Comparison of ENCODE assay signal across 23 cellular contexts in genomic region chr21:44999972-45000636, GRCh38.
A peak's percentile ranks its signal among the peaks of the same experiment; 100 is the strongest.
DNase-seq lines count a peak whose midpoint lies in the region; ATAC-seq, FAIRE-seq and TF ChIP-seq lines count a peak whose summit lies in the region.
"Had no signal": no experiment of that assay in that cellular context is flagged by ENCODE, and none has a peak within 500 bp of the region (broad histone marks: within the 10 kb centered on the region; RNA-seq: fewer than 3 reads in every experiment).

No MANE protein-coding gene starts in this region.

- no peak overlapping the region for H3K4me3 ChIP-seq in mammary epithelial cell (replicated peaks in 1 of 3; ENCODE audit: insufficient read depth in 1 of 3, low read depth in 2 of 3, low read length in 3 of 3)
- no peak overlapping the region for H3K4me3 ChIP-seq in kidney (ENCODE audit: low read length in 2 of 2)
- H3K4me3 ChIP-seq in suprapubic skin = peak overlapping the region; percentile 34
- H3K4me3 ChIP-seq: body of pancreas, colonic mucosa, HAP-1, left lung, right lobe of liver, upper lobe of left lung had no signal

- DNase-seq in H9 (no peak), mammary epithelial cell (peak; percentile 26), kidney (peak; percentile 74), suprapubic skin (ENCODE audit: low spot score in 2 of 2) (peak in 1 of 2 donors; percentile 75), NCI-H748 treated with DMSO at 0.1 percent for 48 hours (lab: John Stamatoyannopoulos, UW) (no peak), HuH-7 (ENCODE audit: low spot score) (no peak)
- DNase-seq: activated CD4-positive, alpha-beta T cell treated with anti-CD3 and anti-CD28 coated beads for 48 hours; activated naive CD8-positive, alpha-beta T cell treated with anti-CD3 and anti-CD28 coated beads, Interleukin-2, amount 10 ng/mL, durations not matched to agents 7 days and 5 days; Caco-2; colonic mucosa; endodermal cell; NCI-H510A treated with DMSO at 0.1 percent for 48 hours; SHP77 treated with DMSO at 0.1 percent for 48 hours; stimulated activated naive B cell treated with anti-CD40 and anti-IgM and Interleukin-4, amounts not matched to agents 10 μg/mL and 1 μg/mL and 100 μg/mL, for 72 hours; T-helper 1 cell had no signal

- H3K4me2 ChIP-seq in H9 (ENCODE audit: insufficient read depth, insufficient read length, low read length) = no peak overlapping the region
- no peak overlapping the region for H3K4me2 ChIP-seq in mammary epithelial cell (ENCODE audit: insufficient read depth, low read depth, low read length)

- H3K23ac ChIP-seq in H9 (ENCODE audit: insufficient read length, low read depth, low read length) = no peak overlapping the region

- H3T11ph ChIP-seq in H9 (ENCODE audit: low read length) = no peak overlapping the region

- H3K23me2 ChIP-seq in H9 (ENCODE audit: insufficient read length, low read depth, low read length, poor library complexity, severe bottlenecking) = peaks cover 6% of the 10 kb centered on the region

- H3K36me3 ChIP-seq in mammary epithelial cell (ENCODE audit: insufficient read depth, low read length) (no peaks in the 10 kb centered on the region), kidney (ENCODE audit: control insufficient read depth in 1 of 2, insufficient read depth in 2 of 2, low read length in 2 of 2) (no peaks in the 10 kb centered on the region), suprapubic skin (no peaks in the 10 kb centered on the region)
- H3K36me3 ChIP-seq: colonic mucosa, HAP-1, left lung, right lobe of liver, upper lobe of left lung had no signal

- H3K27me3 ChIP-seq in H9 (ENCODE audit: insufficient read depth, low read length) (no peaks in the 10 kb centered on the region; the same call in 1 of the 2 replicates), mammary epithelial cell (ENCODE audit: insufficient read depth, low read length) (no peaks in the 10 kb centered on the region), suprapubic skin (no peaks in the 10 kb centered on the region)
- H3K27me3 ChIP-seq: colonic mucosa, right lobe of liver, upper lobe of left lung had no signal

- no peaks in the 10 kb centered on the region for H3K9me3 Mint-ChIP-seq in H9
- H3K9me3 Mint-ChIP-seq: activated naive CD8-positive, alpha-beta T cell treated with anti-CD3 and anti-CD28 coated beads, Interleukin-2, amount 10 ng/mL, durations not matched to agents 7 days and 5 days; activated T-helper 17 cell treated with anti-CD3 and anti-CD28 coated beads, Interleukin-2, amount 50 U/mL, for 72 hours; endodermal cell had no signal

- H4K20me1 ChIP-seq in H9 (ENCODE audit: control insufficient read depth, insufficient read depth, insufficient read length) (no peaks in the 10 kb centered on the region), mammary epithelial cell (ENCODE audit: insufficient read depth, low read length) (no peaks in the 10 kb centered on the region)

- WGBS in H9 (ENCODE audit: extremely low coverage, insufficient read length, low lambda C conversion rate) = no CpG with 5 or more reads among the region's 29 CpGs
- WGBS in mammary epithelial cell (ENCODE audit: low coverage, missing lambda C conversion rate) = 59% methylated on average over 25 of the region's 29 CpGs
- WGBS in suprapubic skin = 51% methylated on average over 9 of the region's 29 CpGs

- no peak overlapping the region for H2BK120ac ChIP-seq in H9 (ENCODE audit: low read depth, low read length, poor library complexity, severe bottlenecking)

- no peaks in the 10 kb centered on the region for H3K79me1 ChIP-seq in H9 (ENCODE audit: insufficient read depth, low read depth, low read length, poor library complexity, severe bottlenecking)

- TF ChIP-seq POLR2A in suprapubic skin (IDR thresholded peaks at IDR 0.05) = no peak

- H3K36me3 Mint-ChIP-seq in H9 (ENCODE audit: insufficient read depth in 1 of 3, low read depth in 3 of 3) = no peaks in the 10 kb centered on the region
- H3K36me3 Mint-ChIP-seq: activated naive CD8-positive, alpha-beta T cell treated with anti-CD3 and anti-CD28 coated beads, Interleukin-2, amount 10 ng/mL, durations not matched to agents 7 days and 5 days; stimulated activated naive B cell treated with anti-CD40 and anti-IgM and Interleukin-4, amounts not matched to agents 10 μg/mL and 1 μg/mL and 100 μg/mL, for 72 hours had no signal

- H4K8ac ChIP-seq in H9 (replicated peaks; ENCODE audit: insufficient read length, low read depth, low read length) = no peak overlapping the region

- H4K91ac ChIP-seq in H9 (ENCODE audit: insufficient read length, low read depth, low read length) = no peak overlapping the region

- H3K4me1 ChIP-seq in H9 (ENCODE audit: insufficient read depth, low read length) (no peaks in the 10 kb centered on the region), mammary epithelial cell (ENCODE audit: insufficient read depth, low read length) (peaks cover 34% of the 10 kb centered on the region), kidney (ENCODE audit: control insufficient read depth in 1 of 2, insufficient read depth in 1 of 2, low read depth in 1 of 2, low read length in 2 of 2) (no peaks in the 10 kb centered on the region), suprapubic skin (peaks cover 37% of the 10 kb centered on the region)
- H3K4me1 ChIP-seq: body of pancreas, Caco-2, colonic mucosa, HAP-1, right lobe of liver had no signal

- peaks cover 6 to 9% of the 10 kb centered on the region in 2 experiments for H3K4me1 Mint-ChIP-seq in H9
- H3K4me1 Mint-ChIP-seq: activated naive CD8-positive, alpha-beta T cell treated with anti-CD3 and anti-CD28 coated beads, Interleukin-2, amount 10 ng/mL, durations not matched to agents 7 days and 5 days; activated T-helper 17 cell treated with anti-CD3 and anti-CD28 coated beads, Interleukin-2, amount 50 U/mL, for 72 hours had no signal

- CTCF ChIA-PET in mammary epithelial cell (lab: Charles Lee; ENCODE audit: low non-redundant PET) = no interaction called here

- no peak overlapping the region for H2AFZ ChIP-seq in H9 (ENCODE audit: low read length)
- H2AFZ ChIP-seq in mammary epithelial cell (ENCODE audit: low read depth, low read length) = no peak overlapping the region

- no peak for TF ChIP-seq CTCF in H9 (conservative IDR thresholded peaks at IDR 0.05)
- no peak for TF ChIP-seq CTCF in mammary epithelial cell (conservative IDR thresholded peaks at IDR 0.05 in 1 of 2, IDR thresholded peaks at IDR 0.05 in 1 of 2; ENCODE audit: extremely low read depth in 1 of 2, insufficient read depth in 1 of 2, low read depth in 1 of 2, low read length in 2 of 2)
- no peak for TF ChIP-seq CTCF in kidney (IDR thresholded peaks at IDR 0.05; ENCODE audit: borderline replicate concordance, extremely low read depth, insufficient read depth)
- TF ChIP-seq CTCF in suprapubic skin (IDR thresholded peaks at IDR 0.05) = no peak

- no peaks in the 10 kb centered on the region for H3K79me2 ChIP-seq in H9 (ENCODE audit: insufficient read depth, low read length)
- H3K79me2 ChIP-seq in mammary epithelial cell (ENCODE audit: insufficient read depth, low read length) = no peaks in the 10 kb centered on the region

- no peak overlapping the region for H2BK12ac ChIP-seq in H9 (ENCODE audit: insufficient read length, low read depth, low read length)

- no peak overlapping the region for H2BK15ac ChIP-seq in H9 (ENCODE audit: low read depth, low read length)

- ATAC-seq in HG03457 (IDR thresholded peaks at IDR 0.05; ENCODE audit: unreplicated experiment) = no peak
- no peak for ATAC-seq in HG02970 (IDR thresholded peaks at IDR 0.05; ENCODE audit: low FRiP score, unreplicated experiment)
- ATAC-seq: activated T-helper 17 cell treated with anti-CD3 and anti-CD28 coated beads, Interleukin-2, amount 50 U/mL, for 72 hours had no signal

- no peaks in the 10 kb centered on the region for H3K9me3 ChIP-seq in H9 (ENCODE audit: control insufficient read depth, low read depth, low read length)
- peaks cover 5% of the 10 kb centered on the region for H3K9me3 ChIP-seq in mammary epithelial cell (replicated peaks; ENCODE audit: insufficient read depth, low read length)
- H3K9me3 ChIP-seq in kidney (ENCODE audit: control insufficient read depth in 1 of 2, low read length in 2 of 2) = no peaks in the 10 kb centered on the region
- no peaks in the 10 kb centered on the region for H3K9me3 ChIP-seq in suprapubic skin
- H3K9me3 ChIP-seq: body of pancreas, Caco-2, colonic mucosa, HAP-1, left lung, right lobe of liver, upper lobe of left lung had no signal

- no peak overlapping the region for H2BK20ac ChIP-seq in H9 (ENCODE audit: low read depth, low read length, poor library complexity, severe bottlenecking)

- peak overlapping the region; percentile 12; the same call in 1 of the 2 replicates for H3K14ac ChIP-seq in H9 (ENCODE audit: insufficient read depth, low read length)

- no peak overlapping the region for H2AK5ac ChIP-seq in H9 (ENCODE audit: insufficient read length, low read length)

- H3K27ac ChIP-seq in H9 (ENCODE audit: insufficient read length, low read depth, low read length) (no peak overlapping the region), mammary epithelial cell (ENCODE audit: insufficient read depth, low read depth, low read length) (no peak overlapping the region), kidney (ENCODE audit: low read depth in 2 of 2, low read length in 2 of 2) (peak overlapping the region in 1 of 2 donors; percentile 37), suprapubic skin (peak overlapping the region; percentile 12)
- H3K27ac ChIP-seq: body of pancreas, colonic mucosa, right lobe of liver had no signal

- FAIRE-seq in kidney (lab: Jason Lieb, UNC) = no peak

- intact Hi-C loops in mammary epithelial cell (cut with micrococcal nuclease) = no loop called here
- intact Hi-C loops in kidney (cut with DNase I) = no loop called here

- no peak overlapping the region for H3K9ac ChIP-seq in H9 (ENCODE audit: extremely low read depth, insufficient read length, low read length)
- H3K9ac ChIP-seq in mammary epithelial cell (ENCODE audit: insufficient read depth, low read length) = no peak overlapping the region
- H3K9ac ChIP-seq in kidney (ENCODE audit: low read length in 2 of 2) = no peak overlapping the region

- in situ Hi-C loops in mammary epithelial cell (cut with MboI; ENCODE audit: low sequenced_read_pairs in 2 of 2) = no loop called here

- dilution Hi-C loops in mammary epithelial cell (cut with HindIII; ENCODE audit: low sequenced_read_pairs) = no loop called here

- peaks cover 6% of the 10 kb centered on the region for H3K27me3 Mint-ChIP-seq in H9 (ENCODE audit: low read depth)
- H3K27me3 Mint-ChIP-seq: activated naive CD8-positive, alpha-beta T cell treated with anti-CD3 and anti-CD28 coated beads, Interleukin-2, amount 10 ng/mL, durations not matched to agents 7 days and 5 days; activated T-helper 17 cell treated with anti-CD3 and anti-CD28 coated beads, Interleukin-2, amount 50 U/mL, for 72 hours had no signal

- no peak for TF ChIP-seq EP300 in suprapubic skin (IDR thresholded peaks at IDR 0.05)

- H2BK5ac ChIP-seq in H9 (ENCODE audit: insufficient read length, low read length) = no peak overlapping the region

- no TSS peak for BruUV-seq in mammary epithelial cell (replicated peaks; lab: Mats Ljungman, UMichigan)

- no peak overlapping the region for H4K5ac ChIP-seq in H9 (ENCODE audit: insufficient read length, low read depth, low read length)

- H3K56ac ChIP-seq in H9 (ENCODE audit: insufficient read length, low read depth, low read length) = no peak overlapping the region

- no peak overlapping the region for H3K4me3 Mint-ChIP-seq in H9
- H3K4me3 Mint-ChIP-seq: activated naive CD8-positive, alpha-beta T cell treated with anti-CD3 and anti-CD28 coated beads, Interleukin-2, amount 10 ng/mL, durations not matched to agents 7 days and 5 days; activated T-helper 17 cell treated with anti-CD3 and anti-CD28 coated beads, Interleukin-2, amount 50 U/mL, for 72 hours; endodermal cell had no signal

- H3K27ac Mint-ChIP-seq in H9 = no peak overlapping the region
- H3K27ac Mint-ChIP-seq: activated naive CD8-positive, alpha-beta T cell treated with anti-CD3 and anti-CD28 coated beads, Interleukin-2, amount 10 ng/mL, durations not matched to agents 7 days and 5 days; activated T-helper 17 cell treated with anti-CD3 and anti-CD28 coated beads, Interleukin-2, amount 50 U/mL, for 72 hours; endodermal cell; stimulated activated naive B cell treated with anti-CD40 and anti-IgM and Interleukin-4, amounts not matched to agents 10 μg/mL and 1 μg/mL and 100 μg/mL, for 72 hours had no signal

- no peak overlapping the region for H3K4ac ChIP-seq in H9 (ENCODE audit: low read depth, low read length)

- H3K18ac ChIP-seq in H9 (ENCODE audit: insufficient read length, low read depth, low read length) = no peak overlapping the region

Comparison
In these comparisons a context has a peak if more than half of its experiments do, and no peak if none do; other contexts are left out.
1. DNase-seq: peak in mammary epithelial cell (single experiment) and kidney (single experiment); none in H9 (single experiment), NCI-H748 treated with DMSO at 0.1 percent for 48 hours (single experiment) and HuH-7 (single experiment).